8 cellular contexts compared by ENCODE assay signal in the genomic region with DNA sequence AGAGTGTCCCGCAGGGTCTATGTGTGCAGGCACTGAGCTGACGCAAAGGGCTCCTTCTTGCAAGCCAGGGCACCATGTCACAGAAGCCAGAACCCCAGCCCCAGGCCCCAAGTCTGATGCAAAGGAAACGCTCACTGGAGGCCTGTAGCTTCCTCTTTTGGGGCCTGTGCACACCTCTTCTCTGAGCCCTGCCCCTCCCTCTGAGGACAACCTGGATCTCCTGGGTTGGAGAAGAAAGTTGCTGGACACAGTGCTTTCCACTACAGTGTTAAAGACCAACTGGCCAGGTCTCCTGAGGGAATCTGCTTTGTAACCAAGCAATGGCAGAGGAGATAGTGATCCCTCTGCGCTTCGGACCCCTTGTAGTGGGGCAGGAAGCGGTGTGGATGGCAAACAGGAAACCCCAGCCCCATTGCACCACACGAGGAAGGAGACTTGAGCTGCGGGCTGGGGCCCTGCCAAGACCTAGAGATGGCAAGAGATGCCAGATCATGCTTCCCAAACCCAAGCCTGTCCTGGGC. TPM values are rescaled to one million over a fixed set of nuclear protein-coding genes. Genes with fewer than 3 reads are reported as not detected.
DNase-seq lines count a peak whose midpoint lies in the region; ATAC-seq, FAIRE-seq and TF ChIP-seq lines count a peak whose summit lies in the region.

No MANE protein-coding gene starts in this region.

- DNase-seq in GF-D8 (lab: John Stamatoyannopoulos, UW): peak; percentile 94
- peak; percentile 37 for DNase-seq in T-helper 2 cell treated with Interferon-gamma antibody and Interleukin-4, amounts not matched to agents 5 μg/mL and 100 μg/mL, for 36 hours (ENCODE audit: low spot score)
- peak; percentile 41 for DNase-seq in chondrocyte (ENCODE audit: low spot score)
- peak; percentile 94 for DNase-seq in posterior vena cava (ENCODE audit: low spot score)
- no peak for DNase-seq in RCC 7860 (ENCODE audit: low spot score)
- no peak for DNase-seq in DMS 273 treated with DMSO at 0.1 percent for 48 hours (lab: John Stamatoyannopoulos, UW)

- H3K27me3 Mint-ChIP-seq in T-helper 2 cell treated with Interferon-gamma antibody and Interleukin-4, amounts not matched to agents 5 μg/mL and 100 μg/mL, for 36 hours (ENCODE audit: low read depth): no peaks in the 10 kb centered on the region
- H3K27me3 Mint-ChIP-seq in chondrocyte (ENCODE audit: low read depth): no peaks in the 10 kb centered on the region

- no peak for TF ChIP-seq CTCF in chondrocyte (IDR thresholded peaks at IDR 0.05)

- no peaks in the 10 kb centered on the region for H3K9me3 Mint-ChIP-seq in T-helper 2 cell treated with Interferon-gamma antibody and Interleukin-4, amounts not matched to agents 5 μg/mL and 100 μg/mL, for 36 hours
- no peaks in the 10 kb centered on the region for H3K9me3 Mint-ChIP-seq in chondrocyte (ENCODE audit: low read depth)

- ATAC-seq in HG02885 (IDR thresholded peaks at IDR 0.05; ENCODE audit: poor library complexity, unreplicated experiment) (no peak), HG02938 (IDR thresholded peaks at IDR 0.05; ENCODE audit: unreplicated experiment) (no peak)

- H3K36me3 Mint-ChIP-seq in T-helper 2 cell treated with Interferon-gamma antibody and Interleukin-4, amounts not matched to agents 5 μg/mL and 100 μg/mL, for 36 hours (ENCODE audit: low read depth): peaks cover 36% of the 10 kb centered on the region
- peaks cover 1% of the 10 kb centered on the region for H3K36me3 Mint-ChIP-seq in chondrocyte (ENCODE audit: low read depth)

- FAIRE-seq in RCC 7860 (lab: Jason Lieb, UNC): no peak

- H3K4me3 Mint-ChIP-seq in T-helper 2 cell treated with Interferon-gamma antibody and Interleukin-4, amounts not matched to agents 5 μg/mL and 100 μg/mL, for 36 hours: peak overlapping the region; percentile 93
- no peak overlapping the region for H3K4me3 Mint-ChIP-seq in chondrocyte (ENCODE audit: unreplicated experiment)

- peak overlapping the region; percentile 99 for H3K27ac Mint-ChIP-seq in T-helper 2 cell treated with Interferon-gamma antibody and Interleukin-4, amounts not matched to agents 5 μg/mL and 100 μg/mL, for 36 hours
- no peak overlapping the region for H3K27ac Mint-ChIP-seq in chondrocyte (ENCODE audit: unreplicated experiment)

- intact Hi-C loops in posterior vena cava (cut with DNase I): no loop called here

- peaks cover 67% of the 10 kb centered on the region for H3K4me1 Mint-ChIP-seq in T-helper 2 cell treated with Interferon-gamma antibody and Interleukin-4, amounts not matched to agents 5 μg/mL and 100 μg/mL, for 36 hours (ENCODE audit: low read depth)
- peaks cover 29% of the 10 kb centered on the region for H3K4me1 Mint-ChIP-seq in chondrocyte (ENCODE audit: low read depth)

RNA-seq across cellular contexts. Expression of a gene that starts 11.7 kb away (rescaled TPM):
- total RNA-seq in chondrocyte (2.1 to 21.3 TPM (median 20.3 TPM) in 3 replicates), posterior vena cava (10 to 100 TPM; 25.8 to 68.9 TPM)

Comparison
In these comparisons a context has a peak if more than half of its experiments do, and no peak if none do; other contexts are left out.
1. DNase-seq: peak in GF-D8 (single experiment), T-helper 2 cell treated with Interferon-gamma antibody and Interleukin-4, amounts not matched to agents 5 μg/mL and 100 μg/mL, for 36 hours (single experiment), chondrocyte (single experiment) and posterior vena cava (single experiment); none in RCC 7860 (single experiment) and DMS 273 treated with DMSO at 0.1 percent for 48 hours (single experiment).